ENCODE assay signal across 18 cellular contexts in the genomic region with DNA sequence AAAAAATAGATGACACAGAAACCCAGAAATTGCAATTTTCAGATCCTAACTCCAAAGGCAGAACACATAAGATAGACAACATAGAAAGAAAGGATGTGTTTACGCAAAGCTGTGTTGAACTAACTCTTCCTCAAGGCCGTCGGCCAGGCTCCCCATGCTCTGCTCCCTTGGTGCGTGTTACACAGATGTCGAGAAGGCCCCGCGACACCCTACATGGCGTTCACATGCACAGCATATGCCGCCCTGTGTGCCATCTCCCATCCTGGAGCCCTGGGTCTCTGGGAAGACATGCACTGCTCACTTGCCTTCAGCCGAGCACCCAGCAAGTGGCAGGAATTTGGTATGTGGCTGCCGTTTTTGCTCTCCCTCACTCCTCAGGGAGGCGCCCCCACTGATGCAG.
"Had no signal": no experiment of that assay in that cellular context is flagged by ENCODE, and none has a peak within 500 bp of the region (broad histone marks: within the 10 kb centered on the region; RNA-seq: fewer than 3 reads in every experiment).

No MANE protein-coding gene starts in this region.

- H3K4me1 Mint-ChIP-seq: activated CD8-positive, alpha-beta memory T cell treated with anti-CD3 and anti-CD28 coated beads, Interleukin-2, amount 10 ng/mL, durations not matched to agents 7 days and 5 days had no signal

- H3K9me3 ChIP-seq: heart right ventricle, tibial nerve had no signal

- H3K4me3 Mint-ChIP-seq: activated CD8-positive, alpha-beta memory T cell treated with anti-CD3 and anti-CD28 coated beads, Interleukin-2, amount 10 ng/mL, durations not matched to agents 7 days and 5 days; activated T-cell treated with anti-CD3 and anti-CD28 coated beads, Interleukin-2, amount 50 U/mL, for 24 hours; stimulated activated memory B cell treated with anti-CD40 and anti-IgM and Interleukin-4, amounts not matched to agents 10 μg/mL and 1 μg/mL and 100 μg/mL, for 72 hours; T-helper 2 cell treated with Interferon-gamma antibody and Interleukin-4, amounts not matched to agents 5 μg/mL and 100 μg/mL, for 36 hours had no signal

- H3K4me3 ChIP-seq: heart right ventricle, tibial nerve had no signal

- ATAC-seq: activated CD8-positive, alpha-beta memory T cell treated with anti-CD3 and anti-CD28 coated beads, Interleukin-2, amount 10 ng/mL, durations not matched to agents 7 days and 5 days; activated naive CD4-positive, alpha-beta T cell treated with anti-CD3 and anti-CD28 coated beads, Interleukin-2, amount 50 U/mL, for 72 hours; esophagus mucosa; heart right ventricle; left lobe of liver; right cardiac atrium; stimulated activated memory B cell treated with anti-CD40 and anti-IgM and Interleukin-4, amounts not matched to agents 10 μg/mL and 1 μg/mL and 100 μg/mL, for 72 hours had no signal

- H3K27me3 Mint-ChIP-seq: activated CD8-positive, alpha-beta memory T cell treated with anti-CD3 and anti-CD28 coated beads, Interleukin-2, amount 10 ng/mL, durations not matched to agents 7 days and 5 days; activated T-cell treated with anti-CD3 and anti-CD28 coated beads, Interleukin-2, amount 50 U/mL, for 24 hours; stimulated activated memory B cell treated with anti-CD40 and anti-IgM and Interleukin-4, amounts not matched to agents 10 μg/mL and 1 μg/mL and 100 μg/mL, for 72 hours had no signal

- H3K27me3 ChIP-seq: brain microvascular endothelial cell, heart right ventricle, tibial nerve had no signal

- H3K27ac Mint-ChIP-seq: activated CD8-positive, alpha-beta memory T cell treated with anti-CD3 and anti-CD28 coated beads, Interleukin-2, amount 10 ng/mL, durations not matched to agents 7 days and 5 days; activated naive CD4-positive, alpha-beta T cell treated with anti-CD3 and anti-CD28 coated beads, Interleukin-2, amount 50 U/mL, for 72 hours; activated T-cell treated with anti-CD3 and anti-CD28 coated beads, Interleukin-2, amount 50 U/mL, for 24 hours; T-helper 2 cell treated with Interferon-gamma antibody and Interleukin-4, amounts not matched to agents 5 μg/mL and 100 μg/mL, for 36 hours had no signal

- H3K36me3 Mint-ChIP-seq: activated CD8-positive, alpha-beta memory T cell treated with anti-CD3 and anti-CD28 coated beads, Interleukin-2, amount 10 ng/mL, durations not matched to agents 7 days and 5 days; activated naive CD4-positive, alpha-beta T cell treated with anti-CD3 and anti-CD28 coated beads, Interleukin-2, amount 50 U/mL, for 72 hours had no signal

- DNase-seq: activated CD4-positive, alpha-beta T cell treated with anti-CD3 and anti-CD28 coated beads, Interleukin-2, amount 50 U/mL, for 48 hours; activated CD4-positive, CD25-positive, alpha-beta regulatory T cell treated with anti-CD3 and anti-CD28 coated beads, Interleukin-2, amount 50 U/mL, for 72 hours; activated CD8-positive, alpha-beta memory T cell treated with anti-CD3 and anti-CD28 coated beads, Interleukin-2, amount 10 ng/mL, durations not matched to agents 7 days and 5 days; activated effector memory CD4-positive, alpha-beta T cell treated with anti-CD3 and anti-CD28 coated beads, Interleukin-2, amount 50 U/mL, for 16 hours; activated T-cell treated with anti-CD3 and anti-CD28 coated beads, Interleukin-2, amount 50 U/mL, for 24 hours; amniotic stem cell; brain microvascular endothelial cell; dermis blood vessel endothelial cell; foreskin fibroblast; heart right ventricle; islet precursor cell had no signal

- H3K9me3 Mint-ChIP-seq: activated naive CD4-positive, alpha-beta T cell treated with anti-CD3 and anti-CD28 coated beads, Interleukin-2, amount 50 U/mL, for 72 hours; activated T-cell treated with anti-CD3 and anti-CD28 coated beads, Interleukin-2, amount 50 U/mL, for 24 hours; stimulated activated memory B cell treated with anti-CD40 and anti-IgM and Interleukin-4, amounts not matched to agents 10 μg/mL and 1 μg/mL and 100 μg/mL, for 72 hours; T-helper 2 cell treated with Interferon-gamma antibody and Interleukin-4, amounts not matched to agents 5 μg/mL and 100 μg/mL, for 36 hours had no signal

- H3K27ac ChIP-seq: brain microvascular endothelial cell, tibial nerve had no signal
